ENCODE assay signal across 1 cellular context in genomic region chr11:66099746-66100145, GRCh38.
TF ChIP-seq lines count a peak whose summit lies in the region.

No MANE protein-coding gene starts in this region.

TF ChIP-seq in A549, 52 proteins besides CTCF, POLR2A, EP300 and RAD21:
- TF ChIP-seq CEBPB (IDR thresholded peaks at IDR 0.05), result 0 out of 4 replicates have a peak, but pooled peaks of 1 of the 2 experiments have one; percentile 32
TF ChIP-seq in A549: peak in this region for 1; not testable (repeated sequence) for 51.
